Comparison of ENCODE assay signal across 8 cellular contexts in the genomic region with DNA sequence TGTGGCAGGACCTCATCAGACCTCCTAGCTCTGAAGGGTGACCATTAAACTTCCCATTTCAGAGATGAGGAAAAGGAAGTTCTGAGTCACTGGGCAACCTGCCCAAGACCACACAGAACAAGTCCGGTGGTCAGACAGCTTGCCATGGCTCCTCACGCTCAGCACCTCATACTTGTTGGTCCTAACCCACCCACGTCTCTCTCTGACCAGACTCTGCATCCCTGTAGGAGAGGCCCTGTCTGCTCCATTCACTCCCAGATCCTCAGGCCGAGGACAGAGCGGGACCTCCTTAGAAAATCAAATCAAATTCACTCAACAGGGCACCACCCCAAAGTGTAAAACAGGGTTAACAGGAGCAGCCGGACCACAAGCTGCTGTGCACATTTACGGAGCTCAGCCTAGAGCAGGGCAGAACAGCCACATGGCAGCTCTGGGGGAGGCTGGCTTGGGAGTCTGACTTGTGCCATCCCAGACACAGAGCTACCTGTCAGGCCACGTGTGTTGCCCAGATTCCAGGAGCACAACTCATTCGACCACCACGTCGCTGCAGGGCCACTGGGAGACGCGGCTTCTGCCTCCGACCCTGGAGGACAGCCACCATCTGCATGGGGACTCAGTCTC. TPM values are rescaled to one million over a fixed set of nuclear protein-coding genes. Genes with fewer than 3 reads are reported as not detected.
DNase-seq lines count a peak whose midpoint lies in the region; ATAC-seq and TF ChIP-seq lines count a peak whose summit lies in the region.

No MANE protein-coding gene starts in this region.

- ATAC-seq in gastroesophageal sphincter: peak; percentile 20

- DNase-seq in 8988T (peak; percentile 60), HFF-Myc (ENCODE audit: extremely low read depth, low read depth) (peak; percentile 87), ovary (peak in 3 of 5 donors; percentile 16 to 47 (median 44)), NCI-H1092 treated with DMSO at 0.1 percent for 48 hours (lab: John Stamatoyannopoulos, UW) (no peak)
- no peak for DNase-seq in activated effector memory CD4-positive, alpha-beta T cell treated with Interleukin-2 at 50 U/mL for 16 hours
- DNase-seq in effector CD4-positive, alpha-beta T cell: no peak

- intact Hi-C loops in ovary (cut with DNase I): no loop called here

- H3K27me3 ChIP-seq in gastroesophageal sphincter: peaks cover 4% of the 10 kb centered on the region
- no peaks in the 10 kb centered on the region for H3K27me3 ChIP-seq in ovary

- H3K4me1 ChIP-seq in gastroesophageal sphincter (peaks cover 0 to 50% (median 33%) of the 10 kb centered on the region in 3 donors), ovary (ENCODE audit: insufficient read depth) (peaks cover 27% of the 10 kb centered on the region)

- no peak for TF ChIP-seq EP300 in gastroesophageal sphincter (IDR thresholded peaks at IDR 0.05)
- TF ChIP-seq EP300 in ovary (IDR thresholded peaks at IDR 0.05): no peak

- H3K9me3 ChIP-seq in gastroesophageal sphincter (no peaks in the 10 kb centered on the region), ovary (no peaks in the 10 kb centered on the region)

- H3K4me3 ChIP-seq in HFF-Myc (replicated peaks; ENCODE audit: low read depth, low read length) (peak overlapping the region; percentile 54), WI38 (ENCODE audit: low read depth, low read length) (peak overlapping the region; percentile 70), gastroesophageal sphincter (peak overlapping the region; percentile 45 to 92), ovary (peak overlapping the region; percentile 73)

- TF ChIP-seq CTCF in HFF-Myc (IDR thresholded peaks at IDR 0.05; ENCODE audit: low read depth, low read length, missing control alignments) (no peak), WI38 (IDR thresholded peaks at IDR 0.05; ENCODE audit: low read depth, low read length) (no peak), gastroesophageal sphincter (IDR thresholded peaks at IDR 0.05) (no peak), ovary (IDR thresholded peaks at IDR 0.05) (no peak)

- H3K27ac ChIP-seq in gastroesophageal sphincter (peak overlapping the region in 3 of 4 donors; percentile 81 to 88 (median 84)), ovary (no peak overlapping the region)

- H3K36me3 ChIP-seq in gastroesophageal sphincter: no peaks in the 10 kb centered on the region
- no peaks in the 10 kb centered on the region for H3K36me3 ChIP-seq in ovary

- TF ChIP-seq POLR2A in gastroesophageal sphincter (IDR thresholded peaks at IDR 0.05): no peak
- TF ChIP-seq POLR2A in ovary (IDR thresholded peaks at IDR 0.05): no peak

- 8 to 17% methylated on average over 2 to 3 of the region's 14 CpGs for whole genome bisulfite sequencing in gastroesophageal sphincter (ENCODE audit: low coverage in 1 of 2), 2 donors
- 27 to 32% (median 31%) methylated on average over 14 of the region's 14 CpGs for WGBS in ovary, 3 donors

RNA-seq across cellular contexts. Expression of a gene that starts 1.7 kb away (rescaled TPM):
- total RNA-seq in gastroesophageal sphincter (10 to 100 TPM in 3 of 4 donors, 1 to 10 TPM in 1; 8.3 to 24.0 (median 20.1) TPM), ovary (10 to 100 TPM in 6 of 7 donors, 1 to 10 TPM in 1; 9.8 to 29.6 (median 22.8) TPM)
- 10 to 100 TPM; 13.3 to 15.0 TPM for polyA plus RNA-seq in ovary

RNA-seq across cellular contexts. Expression of a gene that starts 51.7 kb away (rescaled TPM):
- 10 to 100 TPM in 1 of 4 donors, 1 to 10 TPM in 3; 2.3 to 26.4 (median 3.7) TPM for total RNA-seq in gastroesophageal sphincter
- 10 to 100 TPM in 3 of 7 donors, 1 to 10 TPM in 4; 3.0 to 75.0 (median 5.9) TPM for total RNA-seq in ovary
- 1 to 10 TPM in 1 of 2 donors, under 1 TPM in 1; 0.68 to 3.1 TPM for polyA plus RNA-seq in ovary

Comparison
In these comparisons a context has a peak if more than half of its experiments do, and no peak if none do; other contexts are left out.
1. DNase-seq: peak in 8988T (single experiment), HFF-Myc (single experiment) and ovary (3 of 5); none in activated effector memory CD4-positive, alpha-beta T cell treated with Interleukin-2 at 50 U/mL for 16 hours (single experiment), NCI-H1092 treated with DMSO at 0.1 percent for 48 hours (single experiment) and effector CD4-positive, alpha-beta T cell (single experiment).
2. H3K27ac ChIP-seq: peak in gastroesophageal sphincter (3 of 4); none in ovary (0 of 2).
3. Peak in every context shown above with its lines, with median percentiles within 50 percentile points of each other: H3K4me3 ChIP-seq.